ENCODE assay signal across 25 cellular contexts in the genomic region with DNA sequence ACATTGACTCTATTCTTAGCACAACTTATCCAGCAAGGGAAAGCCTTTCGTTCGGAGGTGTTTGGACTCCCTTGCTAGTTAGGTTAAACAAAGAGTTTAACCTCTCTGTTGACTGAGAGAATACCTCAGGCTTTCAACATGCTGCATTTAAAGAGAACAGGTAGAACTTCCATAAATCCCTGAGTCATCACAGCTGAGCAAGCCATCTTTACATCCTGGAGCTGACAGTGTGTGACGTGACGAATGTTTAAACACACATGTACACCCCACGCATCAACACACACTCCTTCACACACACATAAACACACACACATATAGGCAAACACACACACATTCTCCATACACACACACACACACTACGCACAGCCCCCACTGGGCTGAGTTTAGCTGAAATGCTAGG.
"Had no signal": no experiment of that assay in that cellular context is flagged by ENCODE, and none has a peak within 500 bp of the region (broad histone marks: within the 10 kb centered on the region; RNA-seq: fewer than 3 reads in every experiment).

No MANE protein-coding gene starts in this region.

- H3K27ac Mint-ChIP-seq: activated B cell treated with CpG ODN at 0.5 μM for 24 hours; activated CD4-positive, alpha-beta T cell treated with anti-CD3 and anti-CD28 coated beads, Interleukin-2, amount 10 ng/mL, durations not matched to agents 24 days and 14 days; activated naive CD4-positive, alpha-beta T cell treated with anti-CD3 and anti-CD28 coated beads for 36 hours; activated naive CD8-positive, alpha-beta T cell; activated T-helper 17 cell treated with anti-CD3 and anti-CD28 coated beads, Interleukin-2, amount 50 U/mL, for 72 hours; brain; T-helper 1 cell treated with Interleukin-12 subunit alpha and Interleukin-12 subunit beta and Interleukin-4 antibody, amounts not matched to agents 30 μg/mL and 1 μg/mL, for 36 hours had no signal

- H3K4me3 ChIP-seq: MG63, PC-9 had no signal

- H3K36me3 ChIP-seq: MG63 had no signal

- H3K4me2 ChIP-seq: PC-9 had no signal

- H3K4me1 Mint-ChIP-seq: activated B cell treated with CpG ODN at 0.5 μM for 24 hours; activated CD4-positive, alpha-beta T cell treated with anti-CD3 and anti-CD28 coated beads, Interleukin-2, amount 10 ng/mL, durations not matched to agents 24 days and 14 days; activated T-helper 17 cell treated with anti-CD3 and anti-CD28 coated beads, Interleukin-2, amount 50 U/mL, for 72 hours had no signal

- H3K27ac ChIP-seq: PC-9 had no signal

- FAIRE-seq: astrocyte had no signal

- H3K9me3 Mint-ChIP-seq: activated B cell treated with CpG ODN at 0.5 μM for 24 hours; activated CD4-positive, alpha-beta T cell treated with anti-CD3 and anti-CD28 coated beads, Interleukin-2, amount 10 ng/mL, durations not matched to agents 24 days and 14 days; activated naive CD4-positive, alpha-beta T cell treated with anti-CD3 and anti-CD28 coated beads for 36 hours; activated T-helper 17 cell treated with anti-CD3 and anti-CD28 coated beads, Interleukin-2, amount 50 U/mL, for 72 hours; T-helper 1 cell treated with Interleukin-12 subunit alpha and Interleukin-12 subunit beta and Interleukin-4 antibody, amounts not matched to agents 30 μg/mL and 1 μg/mL, for 36 hours had no signal

- H3K4me3 Mint-ChIP-seq: activated B cell treated with CpG ODN at 0.5 μM for 24 hours; activated CD4-positive, alpha-beta T cell treated with anti-CD3 and anti-CD28 coated beads, Interleukin-2, amount 10 ng/mL, durations not matched to agents 24 days and 14 days; activated naive CD4-positive, alpha-beta T cell treated with anti-CD3 and anti-CD28 coated beads for 36 hours; activated naive CD8-positive, alpha-beta T cell; activated T-helper 17 cell treated with anti-CD3 and anti-CD28 coated beads, Interleukin-2, amount 50 U/mL, for 72 hours; brain; T-helper 1 cell treated with Interleukin-12 subunit alpha and Interleukin-12 subunit beta and Interleukin-4 antibody, amounts not matched to agents 30 μg/mL and 1 μg/mL, for 36 hours had no signal

- ATAC-seq: activated T-helper 17 cell treated with anti-CD3 and anti-CD28 coated beads, Interleukin-2, amount 50 U/mL, for 72 hours had no signal

- H3K9me3 ChIP-seq: MG63 had no signal

- H3K27me3 Mint-ChIP-seq: activated B cell treated with CpG ODN at 0.5 μM for 24 hours; activated naive CD8-positive, alpha-beta T cell; brain had no signal

- H3K27me3 ChIP-seq: MG63 had no signal

- DNase-seq: activated B cell treated with CpG ODN at 0.5 μM for 24 hours; activated CD4-positive, alpha-beta T cell treated with anti-CD3 and anti-CD28 coated beads for 1 hour; activated CD4-positive, alpha-beta T cell treated with anti-CD3 and anti-CD28 coated beads, Interleukin-2, amount 10 ng/mL, durations not matched to agents 24 days and 14 days; activated CD4-positive, alpha-beta T cell treated with anti-CD3 and anti-CD28 coated beads, Interleukin-2, amount 50 U/mL, for 48 hours; activated CD8-positive, alpha-beta memory T cell treated with anti-CD3 and anti-CD28 coated beads for 24 hours; activated gamma-delta T cell; activated naive CD4-positive, alpha-beta T cell treated with anti-CD3 and anti-CD28 coated beads for 36 hours; activated T-cell treated with anti-CD3 and anti-CD28 coated beads for 4 hours; activated T-cell treated with anti-CD3 and anti-CD28 coated beads, Interleukin-2, amount 50 U/mL, for 48 hours; amygdala; cerebellar nuclear complex; MG63; MV-4-11; NCI-H1092 treated with DMSO at 0.1 percent for 48 hours; NCI-H1417 treated with DMSO at 0.1 percent for 48 hours; NCI-H1694; NCI-H2029 treated with DMSO at 0.1 percent for 48 hours; NCI-H524; PC-9; SHP77 treated with DMSO at 0.1 percent for 48 hours had no signal

- H2AFZ ChIP-seq: PC-9 had no signal

- H3K36me3 Mint-ChIP-seq: activated naive CD8-positive, alpha-beta T cell; brain had no signal
